1 cellular context compared by ENCODE assay signal in the genomic region with DNA sequence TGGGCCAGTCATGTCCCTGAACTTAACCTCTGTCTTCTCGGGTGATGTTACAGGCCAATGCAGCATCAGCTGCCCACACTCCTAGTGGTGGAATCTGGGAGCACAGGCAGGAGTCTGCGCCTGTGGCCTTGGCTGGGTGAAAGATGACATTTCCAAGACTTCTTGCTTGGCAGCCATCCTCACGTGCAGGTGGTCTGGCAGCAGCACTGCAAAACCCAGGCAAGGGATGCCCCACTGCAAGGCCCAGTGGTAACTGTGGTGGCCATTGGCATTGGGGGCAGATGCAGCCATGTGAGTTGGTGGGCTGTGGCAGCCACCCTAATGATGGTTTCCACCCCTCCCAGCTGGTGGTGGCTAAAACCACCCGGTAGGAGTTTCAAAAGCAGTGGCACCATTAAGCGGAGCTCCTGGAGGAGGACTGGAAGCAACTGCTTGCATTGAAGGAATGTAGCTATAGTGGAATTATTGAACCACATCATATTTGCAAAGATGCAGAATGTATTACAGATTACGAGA.
TF ChIP-seq lines count a peak whose summit lies in the region.

No MANE protein-coding gene starts in this region.

TF ChIP-seq in HCT116, 20 proteins besides CTCF, POLR2A, EP300 and RAD21 (continued from another document):
- TF ChIP-seq, protein P1, sequence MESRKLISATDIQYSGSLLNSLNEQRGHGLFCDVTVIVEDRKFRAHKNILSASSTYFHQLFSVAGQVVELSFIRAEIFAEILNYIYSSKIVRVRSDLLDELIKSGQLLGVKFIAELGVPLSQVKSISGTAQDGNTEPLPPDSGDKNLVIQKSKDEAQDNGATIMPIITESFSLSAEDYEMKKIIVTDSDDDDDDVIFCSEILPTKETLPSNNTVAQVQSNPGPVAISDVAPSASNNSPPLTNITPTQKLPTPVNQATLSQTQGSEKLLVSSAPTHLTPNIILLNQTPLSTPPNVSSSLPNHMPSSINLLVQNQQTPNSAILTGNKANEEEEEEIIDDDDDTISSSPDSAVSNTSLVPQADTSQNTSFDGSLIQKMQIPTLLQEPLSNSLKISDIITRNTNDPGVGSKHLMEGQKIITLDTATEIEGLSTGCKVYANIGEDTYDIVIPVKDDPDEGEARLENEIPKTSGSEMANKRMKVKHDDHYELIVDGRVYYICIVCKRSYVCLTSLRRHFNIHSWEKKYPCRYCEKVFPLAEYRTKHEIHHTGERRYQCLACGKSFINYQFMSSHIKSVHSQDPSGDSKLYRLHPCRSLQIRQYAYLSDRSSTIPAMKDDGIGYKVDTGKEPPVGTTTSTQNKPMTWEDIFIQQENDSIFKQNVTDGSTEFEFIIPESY (IDR thresholded peaks at IDR 0.05; ENCODE audit: extremely low read depth, insufficient replicate concordance, low read length), result no peak
